In genomic region chr19:11942843-11943108, GRCh38 we compare ENCODE assay signal across 14 cellular contexts.
"Had no signal": no experiment of that assay in that cellular context is flagged by ENCODE, and none has a peak within 500 bp of the region (broad histone marks: within the 10 kb centered on the region; RNA-seq: fewer than 3 reads in every experiment).

No MANE protein-coding gene starts in this region.

- H3K27ac Mint-ChIP-seq: activated CD4-positive, alpha-beta memory T cell treated with anti-CD3 and anti-CD28 coated beads, Interleukin-2, amount 10 ng/mL, durations not matched to agents 7 days and 5 days; activated naive CD8-positive, alpha-beta T cell treated with anti-CD3 and anti-CD28 coated beads, Interleukin-2, amount 50 U/mL, for 24 hours; nephron progenitor cell had no signal

- H3K27ac ChIP-seq: gastroesophageal sphincter, prostate gland had no signal

- FAIRE-seq: kidney had no signal

- H3K4me1 ChIP-seq: gastroesophageal sphincter, prostate gland had no signal

- H3K4me1 Mint-ChIP-seq: activated CD4-positive, alpha-beta memory T cell treated with anti-CD3 and anti-CD28 coated beads, Interleukin-2, amount 10 ng/mL, durations not matched to agents 7 days and 5 days; nephron progenitor cell had no signal

- H3K27me3 ChIP-seq: gastroesophageal sphincter had no signal

- H3K9me3 ChIP-seq: prostate gland had no signal

- H3K27me3 Mint-ChIP-seq: activated CD4-positive, alpha-beta memory T cell treated with anti-CD3 and anti-CD28 coated beads, Interleukin-2, amount 10 ng/mL, durations not matched to agents 7 days and 5 days; activated naive CD8-positive, alpha-beta T cell treated with anti-CD3 and anti-CD28 coated beads, Interleukin-2, amount 50 U/mL, for 24 hours had no signal

- H3K4me3 Mint-ChIP-seq: activated CD4-positive, alpha-beta memory T cell treated with anti-CD3 and anti-CD28 coated beads, Interleukin-2, amount 10 ng/mL, durations not matched to agents 7 days and 5 days; activated naive CD8-positive, alpha-beta T cell treated with anti-CD3 and anti-CD28 coated beads, Interleukin-2, amount 50 U/mL, for 24 hours; nephron progenitor cell had no signal

- ATAC-seq: activated naive CD8-positive, alpha-beta T cell treated with anti-CD3 and anti-CD28 coated beads, Interleukin-2, amount 50 U/mL, for 24 hours; gastroesophageal sphincter; left ventricle myocardium superior; sciatic nerve had no signal

- H3K4me3 ChIP-seq: gastroesophageal sphincter, prostate gland had no signal

- DNase-seq: activated CD4-positive, alpha-beta memory T cell treated with anti-CD3 and anti-CD28 coated beads, Interleukin-2, amount 10 ng/mL, durations not matched to agents 7 days and 5 days; activated naive CD8-positive, alpha-beta T cell treated with anti-CD3 and anti-CD28 coated beads, Interleukin-2, amount 50 U/mL, for 24 hours; activated T-cell treated with anti-CD3 and anti-CD28 coated beads, Interleukin-2, amount 50 U/mL, for 48 hours; caudate nucleus; cortex of kidney; effector CD8-positive, alpha-beta T cell; kidney; left ventricle myocardium superior; nephron progenitor cell; stimulated activated CD4-positive, alpha-beta T cell treated with anti-CD3 and anti-CD28 coated beads, Interleukin-2, amount 100 ng/mL, for 24 hours; trophoblast cell had no signal
